In the genomic region with DNA sequence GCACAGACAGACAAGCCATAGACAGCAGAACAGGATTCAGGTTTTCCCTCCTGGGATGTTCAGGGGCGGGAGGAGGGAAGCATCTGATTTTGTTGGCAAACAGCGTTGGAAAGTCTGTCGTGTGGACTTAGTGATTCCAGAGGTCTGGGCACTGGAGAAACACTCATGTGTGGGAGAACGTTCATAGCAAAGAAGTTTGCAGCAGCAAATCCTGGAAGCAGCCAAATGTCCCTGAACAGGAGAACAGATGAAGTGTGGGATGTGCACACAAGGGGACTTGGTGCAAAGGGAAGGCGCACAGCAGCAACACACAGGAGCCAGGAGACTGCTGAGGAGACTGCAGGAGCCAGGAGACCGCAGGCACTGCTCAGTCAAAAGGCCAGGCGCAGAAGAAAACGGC, we compare ENCODE assay signal across 1 cellular context.
TF ChIP-seq lines count a peak whose summit lies in the region.

No MANE protein-coding gene starts in this region.

TF ChIP-seq in H1, 55 proteins besides CTCF, POLR2A, EP300 and RAD21 (continued from another document):
- TF ChIP-seq, protein P1, sequence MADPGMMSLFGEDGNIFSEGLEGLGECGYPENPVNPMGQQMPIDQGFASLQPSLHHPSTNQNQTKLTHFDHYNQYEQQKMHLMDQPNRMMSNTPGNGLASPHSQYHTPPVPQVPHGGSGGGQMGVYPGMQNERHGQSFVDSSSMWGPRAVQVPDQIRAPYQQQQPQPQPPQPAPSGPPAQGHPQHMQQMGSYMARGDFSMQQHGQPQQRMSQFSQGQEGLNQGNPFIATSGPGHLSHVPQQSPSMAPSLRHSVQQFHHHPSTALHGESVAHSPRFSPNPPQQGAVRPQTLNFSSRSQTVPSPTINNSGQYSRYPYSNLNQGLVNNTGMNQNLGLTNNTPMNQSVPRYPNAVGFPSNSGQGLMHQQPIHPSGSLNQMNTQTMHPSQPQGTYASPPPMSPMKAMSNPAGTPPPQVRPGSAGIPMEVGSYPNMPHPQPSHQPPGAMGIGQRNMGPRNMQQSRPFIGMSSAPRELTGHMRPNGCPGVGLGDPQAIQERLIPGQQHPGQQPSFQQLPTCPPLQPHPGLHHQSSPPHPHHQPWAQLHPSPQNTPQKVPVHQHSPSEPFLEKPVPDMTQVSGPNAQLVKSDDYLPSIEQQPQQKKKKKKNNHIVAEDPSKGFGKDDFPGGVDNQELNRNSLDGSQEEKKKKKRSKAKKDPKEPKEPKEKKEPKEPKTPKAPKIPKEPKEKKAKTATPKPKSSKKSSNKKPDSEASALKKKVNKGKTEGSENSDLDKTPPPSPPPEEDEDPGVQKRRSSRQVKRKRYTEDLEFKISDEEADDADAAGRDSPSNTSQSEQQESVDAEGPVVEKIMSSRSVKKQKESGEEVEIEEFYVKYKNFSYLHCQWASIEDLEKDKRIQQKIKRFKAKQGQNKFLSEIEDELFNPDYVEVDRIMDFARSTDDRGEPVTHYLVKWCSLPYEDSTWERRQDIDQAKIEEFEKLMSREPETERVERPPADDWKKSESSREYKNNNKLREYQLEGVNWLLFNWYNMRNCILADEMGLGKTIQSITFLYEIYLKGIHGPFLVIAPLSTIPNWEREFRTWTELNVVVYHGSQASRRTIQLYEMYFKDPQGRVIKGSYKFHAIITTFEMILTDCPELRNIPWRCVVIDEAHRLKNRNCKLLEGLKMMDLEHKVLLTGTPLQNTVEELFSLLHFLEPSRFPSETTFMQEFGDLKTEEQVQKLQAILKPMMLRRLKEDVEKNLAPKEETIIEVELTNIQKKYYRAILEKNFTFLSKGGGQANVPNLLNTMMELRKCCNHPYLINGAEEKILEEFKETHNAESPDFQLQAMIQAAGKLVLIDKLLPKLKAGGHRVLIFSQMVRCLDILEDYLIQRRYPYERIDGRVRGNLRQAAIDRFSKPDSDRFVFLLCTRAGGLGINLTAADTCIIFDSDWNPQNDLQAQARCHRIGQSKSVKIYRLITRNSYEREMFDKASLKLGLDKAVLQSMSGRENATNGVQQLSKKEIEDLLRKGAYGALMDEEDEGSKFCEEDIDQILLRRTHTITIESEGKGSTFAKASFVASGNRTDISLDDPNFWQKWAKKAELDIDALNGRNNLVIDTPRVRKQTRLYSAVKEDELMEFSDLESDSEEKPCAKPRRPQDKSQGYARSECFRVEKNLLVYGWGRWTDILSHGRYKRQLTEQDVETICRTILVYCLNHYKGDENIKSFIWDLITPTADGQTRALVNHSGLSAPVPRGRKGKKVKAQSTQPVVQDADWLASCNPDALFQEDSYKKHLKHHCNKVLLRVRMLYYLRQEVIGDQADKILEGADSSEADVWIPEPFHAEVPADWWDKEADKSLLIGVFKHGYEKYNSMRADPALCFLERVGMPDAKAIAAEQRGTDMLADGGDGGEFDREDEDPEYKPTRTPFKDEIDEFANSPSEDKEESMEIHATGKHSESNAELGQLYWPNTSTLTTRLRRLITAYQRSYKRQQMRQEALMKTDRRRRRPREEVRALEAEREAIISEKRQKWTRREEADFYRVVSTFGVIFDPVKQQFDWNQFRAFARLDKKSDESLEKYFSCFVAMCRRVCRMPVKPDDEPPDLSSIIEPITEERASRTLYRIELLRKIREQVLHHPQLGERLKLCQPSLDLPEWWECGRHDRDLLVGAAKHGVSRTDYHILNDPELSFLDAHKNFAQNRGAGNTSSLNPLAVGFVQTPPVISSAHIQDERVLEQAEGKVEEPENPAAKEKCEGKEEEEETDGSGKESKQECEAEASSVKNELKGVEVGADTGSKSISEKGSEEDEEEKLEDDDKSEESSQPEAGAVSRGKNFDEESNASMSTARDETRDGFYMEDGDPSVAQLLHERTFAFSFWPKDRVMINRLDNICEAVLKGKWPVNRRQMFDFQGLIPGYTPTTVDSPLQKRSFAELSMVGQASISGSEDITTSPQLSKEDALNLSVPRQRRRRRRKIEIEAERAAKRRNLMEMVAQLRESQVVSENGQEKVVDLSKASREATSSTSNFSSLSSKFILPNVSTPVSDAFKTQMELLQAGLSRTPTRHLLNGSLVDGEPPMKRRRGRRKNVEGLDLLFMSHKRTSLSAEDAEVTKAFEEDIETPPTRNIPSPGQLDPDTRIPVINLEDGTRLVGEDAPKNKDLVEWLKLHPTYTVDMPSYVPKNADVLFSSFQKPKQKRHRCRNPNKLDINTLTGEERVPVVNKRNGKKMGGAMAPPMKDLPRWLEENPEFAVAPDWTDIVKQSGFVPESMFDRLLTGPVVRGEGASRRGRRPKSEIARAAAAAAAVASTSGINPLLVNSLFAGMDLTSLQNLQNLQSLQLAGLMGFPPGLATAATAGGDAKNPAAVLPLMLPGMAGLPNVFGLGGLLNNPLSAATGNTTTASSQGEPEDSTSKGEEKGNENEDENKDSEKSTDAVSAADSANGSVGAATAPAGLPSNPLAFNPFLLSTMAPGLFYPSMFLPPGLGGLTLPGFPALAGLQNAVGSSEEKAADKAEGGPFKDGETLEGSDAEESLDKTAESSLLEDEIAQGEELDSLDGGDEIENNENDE (IDR thresholded peaks at IDR 0.05; ENCODE audit: insufficient replicate concordance, low read length) = no peak
- TF ChIP-seq RNF2 (IDR thresholded peaks at IDR 0.05; ENCODE audit: borderline replicate concordance, low read depth, low read length, missing control alignments, poor library complexity, severe bottlenecking) = no peak
- no peak for TF ChIP-seq CREB1 (IDR thresholded peaks at IDR 0.05)
- TF ChIP-seq CBX5 (IDR thresholded peaks at IDR 0.05; ENCODE audit: low read depth, low read length) = no peak
- no peak for TF ChIP-seq SIRT6 (IDR thresholded peaks at IDR 0.05; ENCODE audit: low read length)
- no peak for TF ChIP-seq SIX5 (IDR thresholded peaks at IDR 0.05; ENCODE audit: low read depth, low read length)
- no peak for TF ChIP-seq CEBPB (IDR thresholded peaks at IDR 0.05; ENCODE audit: low read depth, low read length)
- TF ChIP-seq NANOG (IDR thresholded peaks at IDR 0.05; ENCODE audit: insufficient read depth, low read depth, low read length, poor library complexity, severe bottlenecking) = no peak
- no peak for TF ChIP-seq TEAD4 (IDR thresholded peaks at IDR 0.05; ENCODE audit: low read depth, low read length)
- TF ChIP-seq SP4 (IDR thresholded peaks at IDR 0.05; ENCODE audit: low read length) = no peak
